ENCODE assay signal across 22 cellular contexts in genomic region chr7:45106820-45107219, GRCh38. TPM values are rescaled to one million over a fixed set of nuclear protein-coding genes. Genes with fewer than 3 reads are reported as not detected.
"Had no signal": no experiment of that assay in that cellular context is flagged by ENCODE, and none has a peak within 500 bp of the region (broad histone marks: within the 10 kb centered on the region; RNA-seq: fewer than 3 reads in every experiment).

No MANE protein-coding gene starts in this region.

- H3K27me3 Mint-ChIP-seq: activated CD4-positive, alpha-beta memory T cell treated with anti-CD3 and anti-CD28 coated beads for 36 hours had no signal

- H3K4me3 ChIP-seq: lung, suprapubic skin, transverse colon, vagina had no signal

- H3K4me3 Mint-ChIP-seq: T-helper 1 cell treated with Interleukin-12 subunit alpha and Interleukin-12 subunit beta and Interleukin-4 antibody, amounts not matched to agents 30 μg/mL and 1 μg/mL, for 36 hours had no signal

- H3K27me3 ChIP-seq: suprapubic skin, transverse colon, vagina had no signal

- DNase-seq: activated CD4-positive, alpha-beta memory T cell treated with anti-CD3 and anti-CD28 coated beads for 36 hours; activated effector memory CD4-positive, alpha-beta T cell treated with Interleukin-2 at 50 U/mL for 16 hours; activated naive CD4-positive, alpha-beta T cell treated with anti-CD3 and anti-CD28 coated beads, Interleukin-2, amount 50 U/mL, for 16 hours; activated T-cell treated with anti-CD3 and anti-CD28 coated beads, Interleukin-2, amount 50 U/mL, for 1 hour; amygdala; caudate nucleus; hypothalamus; islet precursor cell; midbrain; occipital lobe; retina; stimulated activated CD4-positive, alpha-beta T cell treated with anti-CD3 and anti-CD28 coated beads, Interleukin-12 subunit alpha, Interleukin-12 subunit beta, amount 100 ng/mL, for 4 hours; stimulated activated CD4-positive, alpha-beta T cell treated with anti-CD3 and anti-CD28 coated beads, Interleukin-1b, Interleukin-23, amount 100 ng/mL, for 48 hours; stimulated activated naive CD4-positive, alpha-beta T cell treated with Interleukin-2 at 50 U/mL for 16 hours; transverse colon had no signal

- H3K27ac Mint-ChIP-seq: T-helper 1 cell treated with Interleukin-12 subunit alpha and Interleukin-12 subunit beta and Interleukin-4 antibody, amounts not matched to agents 30 μg/mL and 1 μg/mL, for 36 hours had no signal

- H3K9me3 ChIP-seq: suprapubic skin, transverse colon, vagina had no signal

- H3K9me3 Mint-ChIP-seq: activated CD4-positive, alpha-beta memory T cell treated with anti-CD3 and anti-CD28 coated beads for 36 hours; T-helper 1 cell treated with Interleukin-12 subunit alpha and Interleukin-12 subunit beta and Interleukin-4 antibody, amounts not matched to agents 30 μg/mL and 1 μg/mL, for 36 hours had no signal

- H3K27ac ChIP-seq: suprapubic skin, vagina had no signal

RNA-seq across cellular contexts. Expression of gene RAMP3, which starts 50.8 kb away (rescaled TPM):
- total RNA-seq: activated CD4-positive, alpha-beta memory T cell treated with anti-CD3 and anti-CD28 coated beads for 36 hours; epithelial cell of proximal tubule had no signal
- polyA plus RNA-seq: fibroblast of lung, neural cell had no signal
